8 cellular contexts compared by ENCODE assay signal in the genomic region with DNA sequence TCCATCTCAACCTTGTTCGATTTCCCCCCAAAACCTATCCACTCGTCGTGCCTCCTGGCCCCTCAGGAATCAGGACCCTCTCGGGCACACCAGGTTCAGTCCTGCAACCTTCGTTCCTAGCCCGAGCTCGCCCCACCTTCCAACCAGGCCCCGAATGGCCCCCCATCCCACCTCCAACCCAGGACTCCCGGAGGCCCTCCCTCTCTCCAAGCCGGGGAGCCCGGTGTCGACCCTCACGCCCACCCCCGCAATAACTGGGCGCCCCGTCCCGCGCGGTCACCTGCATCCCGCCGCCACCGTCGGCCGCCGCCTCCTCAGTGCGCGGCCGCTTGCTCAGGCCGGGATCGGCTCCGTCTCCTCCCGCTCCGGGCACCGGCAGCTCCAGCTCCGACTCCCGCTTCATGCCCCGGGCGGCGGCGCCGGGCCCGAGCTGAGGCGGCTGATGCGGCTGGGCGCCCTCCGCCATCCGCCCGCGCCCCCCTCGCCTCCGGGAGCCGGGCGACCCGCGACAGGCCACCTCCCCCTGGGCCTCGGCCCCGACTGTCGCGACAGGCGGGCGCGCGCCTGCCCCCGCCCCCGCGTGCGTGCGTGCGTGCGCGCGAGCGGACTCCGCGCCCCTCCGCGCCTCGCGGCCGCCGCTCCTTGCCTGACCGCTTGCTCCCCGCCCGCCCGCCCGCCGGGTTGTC. TPM values are rescaled to one million over a fixed set of nuclear protein-coding genes. Genes with fewer than 3 reads are reported as not detected.
A peak's percentile ranks its signal among the peaks of the same experiment; 100 is the strongest.
DNase-seq lines count a peak whose midpoint lies in the region; ATAC-seq and TF ChIP-seq lines count a peak whose summit lies in the region.

No MANE protein-coding gene starts in this region.

- no peak for TF ChIP-seq POLR2A in right lobe of liver (IDR thresholded peaks at IDR 0.05)

- H3K4me1 Mint-ChIP-seq in central memory CD8-positive, alpha-beta T cell: peaks cover 14% of the 10 kb centered on the region

- peak overlapping the region; percentile 54 to 77 (median 74) for H3K4me3 ChIP-seq in right lobe of liver

- H3K27me3 ChIP-seq in right lobe of liver: no peaks in the 10 kb centered on the region

- 0% methylated on average over 15 of the region's 87 CpGs for WGBS in right lobe of liver (ENCODE audit: insufficient coverage, low coverage, low lambda C conversion rate, missing lambda C conversion rate)

- no peaks in the 10 kb centered on the region for H3K9me3 Mint-ChIP-seq in central memory CD8-positive, alpha-beta T cell

- H3K27ac ChIP-seq in 22Rv1 (peak overlapping the region; percentile 89), right lobe of liver (peak overlapping the region; percentile 54 to 80 (median 56)), substantia nigra (ENCODE audit: low read depth, low read length, poor library complexity, severe bottlenecking) (peak overlapping the region; percentile 65)

- ATAC-seq in central memory CD8-positive, alpha-beta T cell (replicated peaks; ENCODE audit: extremely low read depth, poor library complexity, severe bottlenecking): peak; percentile 25
- ATAC-seq in right lobe of liver (peak in 3 of 4 donors; percentile 0 to 17 (median 7)), GM18519 (IDR thresholded peaks at IDR 0.05; ENCODE audit: low FRiP score, unreplicated experiment) (no peak), GM21737 (IDR thresholded peaks at IDR 0.05; ENCODE audit: unreplicated experiment) (no peak)

- H3K4me1 ChIP-seq in right lobe of liver: peaks cover 0 to 40% (median under 1%) of the 10 kb centered on the region in 4 donors

- peaks cover 30% of the 10 kb centered on the region for H3K27me3 Mint-ChIP-seq in central memory CD8-positive, alpha-beta T cell

- H3K9me3 ChIP-seq in right lobe of liver: no peaks in the 10 kb centered on the region

- peak; percentile 88 for DNase-seq in GM03348 (ENCODE audit: low spot score)
- DNase-seq in NCI-H774 (lab: John Stamatoyannopoulos, UW): peak; percentile 19
- DNase-seq in central memory CD8-positive, alpha-beta T cell (ENCODE audit: low spot score in 2 of 2): no peak
- peak in 2 of 3 donors; percentile 59 to 62 for DNase-seq in right lobe of liver
- DNase-seq in substantia nigra (lab: John Stamatoyannopoulos, UW): peak in 35 of 49 donors; percentile 9 to 88 (median 49)

- no peaks in the 10 kb centered on the region for H3K36me3 ChIP-seq in right lobe of liver

- intact Hi-C loops in right lobe of liver (cut with DNase I): no loop called here

- H3K27ac Mint-ChIP-seq in central memory CD8-positive, alpha-beta T cell (ENCODE audit: low read depth): peak overlapping the region; percentile 42

- H3K4me3 Mint-ChIP-seq in central memory CD8-positive, alpha-beta T cell: peak overlapping the region; percentile 74

- H3K36me3 Mint-ChIP-seq in central memory CD8-positive, alpha-beta T cell (ENCODE audit: insufficient read depth): no peaks in the 10 kb centered on the region

- TF ChIP-seq CTCF in 22Rv1 (IDR thresholded peaks at IDR 0.05): no peak
- TF ChIP-seq CTCF in right lobe of liver (IDR thresholded peaks at IDR 0.05): no peak

RNA-seq across cellular contexts. Expression of a gene that starts 0.5 kb away (rescaled TPM):
- 10 to 100 TPM; 23.9 to 36.5 (median 29.5) TPM for total RNA-seq in right lobe of liver

Comparison
In these comparisons a context has a peak if more than half of its experiments do, and no peak if none do; other contexts are left out.
1. DNase-seq: peak in GM03348 (single experiment), NCI-H774 (single experiment), right lobe of liver (2 of 3) and substantia nigra (35 of 49); none in central memory CD8-positive, alpha-beta T cell (0 of 2).
2. ATAC-seq: peak in central memory CD8-positive, alpha-beta T cell (single experiment) and right lobe of liver (3 of 4); none in GM18519 (single experiment) and GM21737 (single experiment).
3. Peak in every context shown above with its lines, with median percentiles within 50 percentile points of each other: H3K27ac ChIP-seq.